ENCODE assay signal across 8 cellular contexts in the genomic region with DNA sequence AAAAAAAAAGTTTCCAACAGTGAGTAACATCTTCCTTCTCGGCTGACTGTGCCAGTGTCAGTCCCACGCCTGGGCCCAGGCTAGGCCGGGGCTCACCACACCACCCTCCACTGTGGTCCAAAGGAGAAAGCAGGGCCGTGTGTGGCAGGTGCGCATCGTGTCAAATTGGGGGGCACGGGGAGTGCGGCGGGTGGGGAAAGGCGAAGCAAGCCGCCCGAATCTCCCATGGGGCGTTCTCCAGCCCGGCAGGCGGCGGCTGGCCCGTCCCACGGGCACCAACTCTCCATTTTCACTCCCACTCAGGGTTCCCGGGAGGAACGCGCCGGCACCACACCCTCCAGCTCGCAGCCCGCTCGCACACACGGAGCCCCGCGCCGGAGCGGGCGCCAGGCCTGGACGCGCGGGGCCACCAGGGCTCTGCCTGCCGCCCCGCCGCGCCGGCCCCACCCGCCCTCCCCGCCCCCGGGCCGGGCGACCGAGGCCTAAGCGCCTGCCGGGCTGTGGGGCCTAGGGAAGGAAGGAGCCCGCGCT. TPM values are rescaled to one million over a fixed set of nuclear protein-coding genes. Genes with fewer than 3 reads are reported as not detected.
DNase-seq lines count a peak whose midpoint lies in the region; ATAC-seq, FAIRE-seq and TF ChIP-seq lines count a peak whose summit lies in the region.

No MANE protein-coding gene starts in this region.

- no peaks in the 10 kb centered on the region for H3K36me3 Mint-ChIP-seq in T-helper 17 cell (ENCODE audit: low read depth)

- H3K4me3 Mint-ChIP-seq in T-helper 17 cell: peak overlapping the region; percentile 90

- peak overlapping the region; percentile 88 for H3K27ac ChIP-seq in GM12878 (ENCODE audit: control insufficient read depth, insufficient read depth)

- H3K9me3 ChIP-seq in T-helper 17 cell (ENCODE audit: control insufficient read depth, low read length, poor library complexity, severe bottlenecking) (no peaks in the 10 kb centered on the region), GM12878 (replicated peaks; ENCODE audit: control insufficient read depth, insufficient read depth, low read length) (no peaks in the 10 kb centered on the region)

- in situ Hi-C loops in GM12878 (cut with MboI): no loop called here

- TF ChIP-seq CTCF in GM12878 (IDR thresholded peaks at IDR 0.05 in 2 of 3, conservative IDR thresholded peaks at IDR 0.05 in 1 of 3; ENCODE audit: control insufficient read depth in 2 of 3, extremely low read depth in 1 of 3, insufficient read depth in 1 of 3, low read depth in 3 of 3, low read length in 3 of 3) (no peak), GM10248 (IDR thresholded peaks at IDR 0.05; ENCODE audit: control extremely low read depth, extremely low read depth, low read depth, missing control alignments) (no peak)

- no peaks in the 10 kb centered on the region for H4K20me1 ChIP-seq in GM12878 (ENCODE audit: control insufficient read depth, insufficient read depth)

- H3K4me3 ChIP-seq in GM12878: peak overlapping the region; percentile 74

- H3K27me3 Mint-ChIP-seq in T-helper 17 cell: no peaks in the 10 kb centered on the region

- H3K27me3 ChIP-seq in GM12878 (replicated peaks in 1 of 2; ENCODE audit: control insufficient read depth in 2 of 2, insufficient read depth in 2 of 2, low read length in 1 of 2): no peaks in the 10 kb centered on the region

- peak in 2 of 3 donors; percentile 11 to 14 for DNase-seq in T-helper 17 cell
- no peak for DNase-seq in GM12878 (ENCODE audit: low read depth, low spot score)
- DNase-seq in inferior parietal cortex (ENCODE audit: extremely low spot score): peak; percentile 20
- peak in 2 of 3 donors; percentile 42 to 44 for DNase-seq in stimulated activated CD4-positive, alpha-beta T cell treated with anti-CD3 and anti-CD28 coated beads, Interleukin-12 subunit alpha, Interleukin-12 subunit beta, amount 100 ng/mL, for 48 hours (ENCODE audit: low read depth in 2 of 3, low spot score in 1 of 3)
- DNase-seq in HuH-7 (ENCODE audit: low spot score): no peak
- DNase-seq in GM10248 (ENCODE audit: extremely low spot score): no peak

- CTCF ChIA-PET in GM12878 (lab: Yijun Ruan, JAX) (interaction anchor here (1.0 to 3.3 kb wide), 12 partner anchors 9 to 491 kb away, joined by 3 to 20 read pairs (median 4); no protein-coding TSS in a partner anchor), GM10248 (lab: Yijun Ruan, JAX) (interaction anchor here (1.0 to 2.4 kb wide), 2 partner anchors 13 to 491 kb away, joined by 4 to 6 read pairs; no protein-coding TSS in a partner anchor)

- SMC1A ChIA-PET in GM12878 (lab: Charles Lee; ENCODE audit: uncharacterized antibody, unreplicated experiment): interaction anchor here (0.7 to 7.4 kb wide), 9 partner anchors 16 to 491 kb away, joined by 3 to 76 read pairs (median 4); no protein-coding TSS in a partner anchor

- no peak for TF ChIP-seq EP300 in GM12878 (IDR thresholded peaks at IDR 0.05; ENCODE audit: borderline replicate concordance in 1 of 2, control insufficient read depth in 1 of 2, low read depth in 2 of 2, low read length in 2 of 2)

- peak overlapping the region; percentile 85 for H3K4me2 ChIP-seq in GM12878 (ENCODE audit: control insufficient read depth, insufficient read depth)

- intact Hi-C loops in GM12878 (cut with micrococcal nuclease; ENCODE audit: unreplicated experiment): loop anchor here (5.0 kb wide), 5 partner anchors 44 to 449 kb away; a partner anchor contains a TSS

- TF ChIP-seq RAD21 in GM12878 (IDR thresholded peaks at IDR 0.05; ENCODE audit: insufficient read depth, low read depth, low read length): no peak

- H2AFZ ChIP-seq in GM12878 (ENCODE audit: control insufficient read depth, low read depth, low read length): peak overlapping the region; percentile 1; the same call in 1 of the 2 replicates

- WGBS in GM12878 (ENCODE audit: insufficient coverage, insufficient replicate concordance, low lambda C conversion rate, missing lambda C conversion rate): under 1% methylated on average over 28 of the region's 49 CpGs

- peak; percentile 68 for TF ChIP-seq POLR2A in GM12878 (IDR thresholded peaks at IDR 0.05; ENCODE audit: low read depth, low read length)

- ATAC-seq in GM18909 (IDR thresholded peaks at IDR 0.05; ENCODE audit: poor library complexity, unreplicated experiment) (peak; percentile 17), HG03066 (IDR thresholded peaks at IDR 0.05; ENCODE audit: low read depth, unreplicated experiment) (peak; percentile 9), T-helper 17 cell (no peak), GM12878 (peak; percentile 28)

- H3K4me1 Mint-ChIP-seq in T-helper 17 cell: peaks cover 27% of the 10 kb centered on the region

- RAD21 ChIA-PET in GM12878 (lab: Charles Lee; ENCODE audit: unreplicated experiment): interaction anchor here (1.1 to 3.6 kb wide), 8 partner anchors 43 to 470 kb away, joined by 3 to 17 read pairs (median 4); no protein-coding TSS in a partner anchor

- H3K27ac Mint-ChIP-seq in T-helper 17 cell: peak overlapping the region; percentile 91

- POLR2A ChIA-PET in GM12878 (lab: Charles Lee): interaction anchor here (0.8 to 2.9 kb wide), 7 partner anchors 16 to 211 kb away, joined by 3 to 11 read pairs (median 7); no protein-coding TSS in a partner anchor
- POLR2A ChIA-PET in GM10248 (lab: Yijun Ruan, JAX): interaction anchor here (1.1 kb wide), 1 partner anchor 9 kb away, joined by 3 read pairs; no protein-coding TSS in a partner anchor

- no TSS peak for BruUV-seq in GM12878 (replicated peaks; lab: Mats Ljungman, UMichigan)

- peaks cover 4% of the 10 kb centered on the region for H3K4me1 ChIP-seq in GM12878 (ENCODE audit: control insufficient read depth, insufficient read depth, low read length)

- FAIRE-seq in GM12878 (lab: Jason Lieb, UNC): no peak

- peaks cover 46% of the 10 kb centered on the region for H3K79me2 ChIP-seq in GM12878 (ENCODE audit: control insufficient read depth, insufficient read depth, low read length)

- no peaks in the 10 kb centered on the region for H3K36me3 ChIP-seq in GM12878 (ENCODE audit: control insufficient read depth in 2 of 2, insufficient read depth in 2 of 2, low read length in 1 of 2)

- H3K9ac ChIP-seq in GM12878 (ENCODE audit: control insufficient read depth, insufficient read depth, low read length): peak overlapping the region; percentile 90

TF ChIP-seq in GM12878, 131 proteins besides CTCF, POLR2A, EP300 and RAD21 (continues in another document):
- TF ChIP-seq IKZF1 (conservative IDR thresholded peaks at IDR 0.05): peak; percentile 24; the same call in 1 of the 2 replicates
- TF ChIP-seq SUPT20H (IDR thresholded peaks at IDR 0.05; ENCODE audit: borderline replicate concordance, control insufficient read depth, low read depth, low read length): no peak
- no peak for TF ChIP-seq RFX5 (IDR thresholded peaks at IDR 0.05; ENCODE audit: low read depth, low read length)
- peak; percentile 56; the same call in 1 of the 2 replicates for TF ChIP-seq CHD1 (IDR thresholded peaks at IDR 0.05; ENCODE audit: low read depth, low read length)
- no peak for TF ChIP-seq ZNF274 (IDR thresholded peaks at IDR 0.05; ENCODE audit: insufficient read depth, insufficient read length)
- TF ChIP-seq CBX5 (IDR thresholded peaks at IDR 0.05; ENCODE audit: low read depth): 0 out of 2 replicates have a peak, but pooled peaks have one; percentile 26
- TF ChIP-seq PAX8 (IDR thresholded peaks at IDR 0.05): no peak
- no peak for TF ChIP-seq MTA3 (IDR thresholded peaks at IDR 0.05; ENCODE audit: borderline replicate concordance, low read length)
- TF ChIP-seq POLR2AphosphoS2 (IDR thresholded peaks at IDR 0.05; ENCODE audit: low read depth, low read length): 0 out of 2 replicates have a peak, but pooled peaks have one; percentile 7
- no peak for TF ChIP-seq CREM (IDR thresholded peaks at IDR 0.05; ENCODE audit: low read depth)
- no peak for TF ChIP-seq KAT2A (conservative IDR thresholded peaks at IDR 0.05; ENCODE audit: control insufficient read depth, low read depth, low read length)
- no peak for TF ChIP-seq ZNF622 (IDR thresholded peaks at IDR 0.05)

RNA-seq across cellular contexts. Expression of a gene that starts 0.6 kb away (rescaled TPM):
- total RNA-seq in T-helper 17 cell: 10 to 100 TPM; 13.2 to 16.1 TPM
- 24.6 and 34.9 TPM in 2 replicates for total RNA-seq in GM12878 (2013; cell fraction: nucleolus; rRNA removed)
- total RNA-seq in GM12878 (2014; rRNA removed): 9.3 and 10.8 TPM in 2 replicates
- total RNA-seq in GM12878 (2014; rRNA removed; fragmentation: Illumina TruSeq; extraction: Trizol): 17.3 and 21.7 TPM in 2 replicates
- 26.5 and 27.7 TPM in 2 replicates for total RNA-seq in GM12878 (2021)
- polyA plus RNA-seq in GM12878 (2011; ENCODE audit: low read depth): 2.3 TPM
- 9.7 and 16.5 TPM in 2 replicates for polyA plus RNA-seq in GM12878 (2011; rRNA removed)
- polyA plus RNA-seq in GM12878 (2011; cell fraction: cytosol; rRNA removed): 2.1 and 2.2 TPM in 2 replicates
- 6.8 and 9.4 TPM in 2 replicates for polyA plus RNA-seq in GM12878 (2011; cell fraction: nucleus; rRNA removed)
- polyA plus RNA-seq in GM12878 (2012): 4.1 and 7.0 TPM in 2 replicates
- 20.0 and 23.0 TPM in 2 replicates for polyA plus RNA-seq in GM12878 (2014; fragmentation: Illumina TruSeq; extraction: Trizol)
- 1 to 10 TPM; 5.5 to 9.5 TPM for polyA plus RNA-seq in GM12878 (2014; fragmentation: Nextera tagmentation; extraction: Ambion mirVana)
- 4.9 and 6.9 TPM in 2 replicates for polyA plus RNA-seq in GM12878 (2014; rRNA removed)
- 10 to 100 TPM; 38.4 to 40.3 TPM for polyA plus RNA-seq in GM12878 (2016; fragmentation: Nextera tagmentation; extraction: Ambion mirVana)
- 5.9 and 11.0 TPM in 2 replicates for polyA minus RNA-seq in GM12878 (2011; rRNA and poly(A)+ RNA removed)
- polyA minus RNA-seq in GM12878 (2011; cell fraction: cytosol; rRNA and poly(A)+ RNA removed): 11.2 and 17.9 TPM in 2 replicates
- polyA minus RNA-seq in GM12878 (2011; cell fraction: nucleus; rRNA and poly(A)+ RNA removed): 9.7 and 10.8 TPM in 2 replicates

Comparison
In these comparisons a context has a peak if more than half of its experiments do, and no peak if none do; other contexts are left out.
1. DNase-seq: peak in T-helper 17 cell (2 of 3), inferior parietal cortex (single experiment) and stimulated activated CD4-positive, alpha-beta T cell treated with anti-CD3 and anti-CD28 coated beads, Interleukin-12 subunit alpha, Interleukin-12 subunit beta, amount 100 ng/mL, for 48 hours (2 of 3); none in GM12878 (single experiment), HuH-7 (single experiment) and GM10248 (single experiment).